10 cellular contexts compared by ENCODE assay signal in genomic region chr9:76530458-76531100, GRCh38.
DNase-seq lines count a peak whose midpoint lies in the region; ATAC-seq lines count a peak whose summit lies in the region.
"Had no signal": no experiment of that assay in that cellular context is flagged by ENCODE, and none has a peak within 500 bp of the region (broad histone marks: within the 10 kb centered on the region; RNA-seq: fewer than 3 reads in every experiment).

No MANE protein-coding gene starts in this region.

- H3K4me1 Mint-ChIP-seq in activated naive CD8-positive, alpha-beta T cell treated with anti-CD3 and anti-CD28 coated beads, Interleukin-2, amount 10 ng/mL, durations not matched to agents 7 days and 5 days = peaks cover 10% of the 10 kb centered on the region

- POLR2A ChIA-PET in activated naive CD8-positive, alpha-beta T cell treated with anti-CD3 and anti-CD28 coated beads, Interleukin-2, amount 10 ng/mL, durations not matched to agents 7 days and 5 days (lab: Charles Lee) = interaction anchor here (1.2 kb wide), 1 partner anchor 72 kb away, joined by 3 read pairs; the partner anchor contains the start of gene GCNT1

- H3K9me3 Mint-ChIP-seq in activated naive CD8-positive, alpha-beta T cell treated with anti-CD3 and anti-CD28 coated beads, Interleukin-2, amount 10 ng/mL, durations not matched to agents 7 days and 5 days = no peaks in the 10 kb centered on the region

- no peak overlapping the region for H3K4me3 ChIP-seq in mucosa of stomach (ENCODE audit: low read length)
- H3K4me3 ChIP-seq: ovary had no signal

- peaks cover 2% of the 10 kb centered on the region for H3K27me3 Mint-ChIP-seq in activated naive CD8-positive, alpha-beta T cell treated with anti-CD3 and anti-CD28 coated beads, Interleukin-2, amount 10 ng/mL, durations not matched to agents 7 days and 5 days

- H3K27ac Mint-ChIP-seq in activated naive CD8-positive, alpha-beta T cell treated with anti-CD3 and anti-CD28 coated beads, Interleukin-2, amount 10 ng/mL, durations not matched to agents 7 days and 5 days = peak overlapping the region; percentile 79

- peak overlapping the region; percentile 55 for H3K4me3 Mint-ChIP-seq in activated naive CD8-positive, alpha-beta T cell treated with anti-CD3 and anti-CD28 coated beads, Interleukin-2, amount 10 ng/mL, durations not matched to agents 7 days and 5 days

- H3K36me3 Mint-ChIP-seq in activated naive CD8-positive, alpha-beta T cell treated with anti-CD3 and anti-CD28 coated beads, Interleukin-2, amount 10 ng/mL, durations not matched to agents 7 days and 5 days = peaks cover 2% of the 10 kb centered on the region

- peak; percentile 62 for ATAC-seq in HG02852 (IDR thresholded peaks at IDR 0.05; ENCODE audit: unreplicated experiment)
- peak; percentile 45 for ATAC-seq in activated naive CD8-positive, alpha-beta T cell treated with anti-CD3 and anti-CD28 coated beads, Interleukin-2, amount 10 ng/mL, durations not matched to agents 7 days and 5 days (ENCODE audit: low read depth)
- ATAC-seq in HG02642 (IDR thresholded peaks at IDR 0.05; ENCODE audit: poor library complexity, unreplicated experiment) = no peak
- ATAC-seq in HG02884 (IDR thresholded peaks at IDR 0.05; ENCODE audit: unreplicated experiment) = no peak

- H3K27me3 ChIP-seq in mucosa of stomach (ENCODE audit: control insufficient read depth, insufficient read depth, low read length) = no peaks in the 10 kb centered on the region
- H3K27me3 ChIP-seq: ovary had no signal

- no peaks in the 10 kb centered on the region for H3K36me3 ChIP-seq in mucosa of stomach (ENCODE audit: control insufficient read depth, insufficient read depth, low read length)
- H3K36me3 ChIP-seq: ovary had no signal

- no peaks in the 10 kb centered on the region for H3K9me3 ChIP-seq in mucosa of stomach (ENCODE audit: control insufficient read depth, low read length)
- H3K9me3 ChIP-seq: ovary had no signal

- H3K9ac ChIP-seq in mucosa of stomach (ENCODE audit: low read length) = peak overlapping the region; percentile 33

- DNase-seq in Daoy (ENCODE audit: low read depth) (peak; percentile 30), NCI-H345 (lab: John Stamatoyannopoulos, UW) (no peak), islet precursor cell (no peak)
- DNase-seq in activated naive CD8-positive, alpha-beta T cell treated with anti-CD3 and anti-CD28 coated beads, Interleukin-2, amount 10 ng/mL, durations not matched to agents 7 days and 5 days = no peak
- DNase-seq: DMS79, ovary had no signal

- H3K4me1 ChIP-seq in mucosa of stomach (ENCODE audit: control insufficient read depth, insufficient read depth, low read length) = peaks cover 22% of the 10 kb centered on the region

Comparison
In these comparisons a context has a peak if more than half of its experiments do, and no peak if none do; other contexts are left out.
1. ATAC-seq: peak in HG02852 (single experiment) and activated naive CD8-positive, alpha-beta T cell treated with anti-CD3 and anti-CD28 coated beads, Interleukin-2, amount 10 ng/mL, durations not matched to agents 7 days and 5 days (single experiment); none in HG02642 (single experiment) and HG02884 (single experiment).